12 cellular contexts compared by ENCODE assay signal in the genomic region with DNA sequence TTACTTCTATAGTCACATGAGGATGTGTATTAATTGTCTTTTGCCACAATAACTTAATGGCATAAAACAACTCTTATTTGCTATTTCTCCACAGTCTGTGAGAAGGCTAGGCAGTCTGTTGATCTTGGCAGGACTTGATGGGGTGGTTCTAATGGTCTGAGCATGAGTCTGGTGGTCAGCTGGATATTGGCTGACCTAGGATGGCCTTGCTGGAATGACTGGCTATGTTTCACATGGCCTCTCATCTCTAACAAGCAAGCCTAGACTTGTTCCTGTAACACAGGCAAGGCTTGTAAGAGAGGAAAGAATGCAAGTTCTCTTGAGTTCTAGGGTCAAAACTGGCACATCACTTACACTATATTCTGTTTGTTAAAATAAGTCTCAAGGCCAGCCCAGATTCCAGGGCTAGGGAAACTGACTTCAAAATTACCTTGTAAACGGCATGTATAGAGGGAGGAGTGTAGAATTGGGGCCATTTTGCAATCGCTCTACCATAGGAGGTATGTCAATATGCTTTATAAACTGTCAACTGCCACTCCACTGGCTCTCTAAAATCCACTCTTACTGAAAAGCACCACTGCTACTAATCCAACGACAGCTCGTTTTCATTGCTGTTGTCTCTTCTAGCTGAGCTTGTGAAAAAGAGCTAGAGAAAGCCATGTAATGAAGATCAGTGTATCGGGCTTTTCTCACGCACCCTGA.
DNase-seq lines count a peak whose midpoint lies in the region; ATAC-seq and TF ChIP-seq lines count a peak whose summit lies in the region.
"Had no signal": no experiment of that assay in that cellular context is flagged by ENCODE, and none has a peak within 500 bp of the region (broad histone marks: within the 10 kb centered on the region; RNA-seq: fewer than 3 reads in every experiment).

No MANE protein-coding gene starts in this region.

- peaks cover 1% of the 10 kb centered on the region for H3K4me1 Mint-ChIP-seq in CD8-positive, alpha-beta T cell (ENCODE audit: low read depth)
- H3K4me1 Mint-ChIP-seq: naive thymus-derived CD8-positive, alpha-beta T cell had no signal

- no peak for TF ChIP-seq CTCF in epithelial cell of proximal tubule (conservative IDR thresholded peaks at IDR 0.05; ENCODE audit: low read depth, low read length)
- TF ChIP-seq CTCF in CD8-positive, alpha-beta T cell (IDR thresholded peaks at IDR 0.05): no peak

- H3K4me1 ChIP-seq in CD8-positive, alpha-beta T cell (ENCODE audit: insufficient read depth, low read length): no peaks in the 10 kb centered on the region
- H3K4me1 ChIP-seq: BLaER1 had no signal

- CTCF ChIA-PET in CD8-positive, alpha-beta T cell (lab: Charles Lee): no interaction called here

- no peaks in the 10 kb centered on the region for H3K9me3 Mint-ChIP-seq in CD8-positive, alpha-beta T cell
- H3K9me3 Mint-ChIP-seq: activated naive CD8-positive, alpha-beta T cell treated with anti-CD3 and anti-CD28 coated beads for 36 hours; naive thymus-derived CD8-positive, alpha-beta T cell had no signal

- no peaks in the 10 kb centered on the region for H3K36me3 Mint-ChIP-seq in CD8-positive, alpha-beta T cell
- H3K36me3 Mint-ChIP-seq: activated naive CD8-positive, alpha-beta T cell treated with anti-CD3 and anti-CD28 coated beads for 36 hours; naive thymus-derived CD8-positive, alpha-beta T cell had no signal

- TF ChIP-seq POLR2A in erythroblast (IDR thresholded peaks at IDR 0.05; ENCODE audit: low read length): no peak

- intact Hi-C loops in left colon (cut with DNase I, micrococcal nuclease): no loop called here
- intact Hi-C loops in CD8-positive, alpha-beta T cell (cut with DNase I, micrococcal nuclease): no loop called here

- H3K36me3 ChIP-seq in CD8-positive, alpha-beta T cell (ENCODE audit: insufficient read depth, low read length): no peaks in the 10 kb centered on the region
- H3K36me3 ChIP-seq: BLaER1 had no signal

- no peaks in the 10 kb centered on the region for H3K27me3 Mint-ChIP-seq in CD8-positive, alpha-beta T cell (ENCODE audit: low read depth)
- H3K27me3 Mint-ChIP-seq: activated naive CD8-positive, alpha-beta T cell treated with anti-CD3 and anti-CD28 coated beads for 36 hours; naive thymus-derived CD8-positive, alpha-beta T cell had no signal

- no peaks in the 10 kb centered on the region for H3K27me3 ChIP-seq in CD8-positive, alpha-beta T cell (ENCODE audit: insufficient read depth, low read length)
- H3K27me3 ChIP-seq: BLaER1 had no signal

- POLR2A ChIA-PET in CD8-positive, alpha-beta T cell (lab: Charles Lee): no interaction called here

- no peak overlapping the region for H3K4me3 ChIP-seq in epithelial cell of proximal tubule (ENCODE audit: low read depth, low read length)
- no peak overlapping the region for H3K4me3 ChIP-seq in CD8-positive, alpha-beta T cell (ENCODE audit: low read depth, low read length)
- H3K4me3 ChIP-seq: BLaER1 had no signal

- H3K9me3 ChIP-seq in CD8-positive, alpha-beta T cell (ENCODE audit: low read length): no peaks in the 10 kb centered on the region
- H3K9me3 ChIP-seq: BLaER1 had no signal

- ATAC-seq in left colon (no peak), GM18907 (IDR thresholded peaks at IDR 0.05; ENCODE audit: unreplicated experiment) (no peak)
- no peak for ATAC-seq in CD8-positive, alpha-beta T cell
- ATAC-seq: naive thymus-derived CD8-positive, alpha-beta T cell had no signal

- no peak overlapping the region for H3K27ac ChIP-seq in CD8-positive, alpha-beta T cell (ENCODE audit: low read depth, low read length)
- H3K27ac ChIP-seq: BLaER1 had no signal

- H3K4me3 Mint-ChIP-seq in CD8-positive, alpha-beta T cell: no peak overlapping the region
- H3K4me3 Mint-ChIP-seq: activated naive CD8-positive, alpha-beta T cell treated with anti-CD3 and anti-CD28 coated beads for 36 hours; naive thymus-derived CD8-positive, alpha-beta T cell had no signal

- H3K27ac Mint-ChIP-seq in CD8-positive, alpha-beta T cell: no peak overlapping the region
- H3K27ac Mint-ChIP-seq: activated naive CD8-positive, alpha-beta T cell treated with anti-CD3 and anti-CD28 coated beads for 36 hours; naive thymus-derived CD8-positive, alpha-beta T cell had no signal

- in situ Hi-C loops in Caki2 (cut with HindIII; ENCODE audit: low pct_unique_long_range_greater_than_20kb, low sequenced_read_pairs): no loop called here

- peak; percentile 95 for DNase-seq in Caki2 (ENCODE audit: low read depth)
- peak; percentile 60 for DNase-seq in NCI-H2196 treated with DMSO at 0.1 percent for 48 hours (lab: John Stamatoyannopoulos, UW; ENCODE audit: unreplicated experiment)
- DNase-seq in epithelial cell of proximal tubule (ENCODE audit: low read depth): peak; percentile 91
- peak; percentile 76 for DNase-seq in myocyte (ENCODE audit: low read depth)
- DNase-seq in left colon: no peak
- no peak for DNase-seq in erythroblast (lab: John Stamatoyannopoulos, UW)
- no peak for DNase-seq in CD8-positive, alpha-beta T cell
- DNase-seq: activated CD4-positive, alpha-beta T cell treated with anti-CD3 and anti-CD28 coated beads for 4 hours; activated naive CD8-positive, alpha-beta T cell treated with anti-CD3 and anti-CD28 coated beads for 36 hours; naive thymus-derived CD8-positive, alpha-beta T cell had no signal

Comparison
In these comparisons a context has a peak if more than half of its experiments do, and no peak if none do; other contexts are left out.
1. DNase-seq: peak in Caki2 (single experiment), NCI-H2196 treated with DMSO at 0.1 percent for 48 hours (single experiment), epithelial cell of proximal tubule (single experiment) and myocyte (single experiment); none in left colon (0 of 2), erythroblast (0 of 2) and CD8-positive, alpha-beta T cell (0 of 7).